9 cellular contexts compared by ENCODE assay signal in the genomic region with DNA sequence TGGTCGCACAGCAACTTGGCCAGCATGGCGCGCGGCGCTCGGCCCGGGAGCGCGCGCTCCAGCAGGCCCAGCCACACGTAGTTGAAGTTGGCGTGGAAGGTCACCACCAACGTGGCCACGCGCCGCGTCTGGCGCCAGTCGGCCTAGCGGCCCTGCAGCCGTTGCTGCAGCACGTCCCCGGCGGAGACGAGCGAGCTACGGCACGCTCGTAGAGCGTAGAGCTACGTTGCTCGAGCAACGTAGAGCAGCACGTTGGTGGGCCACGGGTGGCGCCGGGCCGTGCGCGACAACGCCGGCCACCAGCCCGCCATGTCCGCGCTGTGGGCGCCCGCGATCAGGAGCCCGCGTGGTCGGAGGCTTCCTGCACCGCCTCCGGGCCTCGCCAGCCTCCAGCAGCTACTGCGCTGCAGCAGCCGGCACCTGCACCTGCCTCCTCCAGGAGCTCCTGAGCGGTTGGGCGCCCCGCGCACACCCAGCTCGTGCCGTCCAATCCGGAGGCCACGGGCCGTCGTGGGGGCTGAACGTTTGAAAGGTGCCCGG. TPM values are rescaled to one million over a fixed set of nuclear protein-coding genes. Genes with fewer than 3 reads are reported as not detected.
DNase-seq lines count a peak whose midpoint lies in the region; ATAC-seq, FAIRE-seq and TF ChIP-seq lines count a peak whose summit lies in the region.
"Had no signal": no experiment of that assay in that cellular context is flagged by ENCODE, and none has a peak within 500 bp of the region (broad histone marks: within the 10 kb centered on the region; RNA-seq: fewer than 3 reads in every experiment).

No MANE protein-coding gene starts in this region.

- H3K27ac Mint-ChIP-seq in activated naive CD4-positive, alpha-beta T cell treated with anti-CD3 and anti-CD28 coated beads, Interleukin-2, amount 50 U/mL, for 24 hours: no peak overlapping the region
- H3K27ac Mint-ChIP-seq: brain had no signal

- H3K36me3 ChIP-seq in RWPE2 (ENCODE audit: low read depth) (0 out of 2 replicates have a peak, but pooled peaks cover 9% of the 10 kb centered on the region), keratinocyte (ENCODE audit: control insufficient read depth in 2 of 2, extremely low read depth in 1 of 2, insufficient read depth in 2 of 2, low read length in 2 of 2) (no peaks in the 10 kb centered on the region)

- peak overlapping the region; percentile 83 for H2AFZ ChIP-seq in keratinocyte (ENCODE audit: control insufficient read depth, low read length)

- FAIRE-seq in keratinocyte (lab: Jason Lieb, UNC): no peak

- H4K20me1 ChIP-seq in keratinocyte (ENCODE audit: control insufficient read depth, extremely low read depth, insufficient read depth, low read length): no peaks in the 10 kb centered on the region

- H3K36me3 Mint-ChIP-seq in activated naive CD4-positive, alpha-beta T cell treated with anti-CD3 and anti-CD28 coated beads, Interleukin-2, amount 50 U/mL, for 24 hours: no peaks in the 10 kb centered on the region
- H3K36me3 Mint-ChIP-seq: brain had no signal

- no peaks in the 10 kb centered on the region for H3K27me3 Mint-ChIP-seq in activated naive CD4-positive, alpha-beta T cell treated with anti-CD3 and anti-CD28 coated beads, Interleukin-2, amount 50 U/mL, for 24 hours

- peak; percentile 38 for DNase-seq in NK-92 treated with Interleukin-12 subunit alpha and Interleukin-12 subunit beta, amount 100 ng/mL, for 24 hours (lab: John Stamatoyannopoulos, UW)
- DNase-seq in NK-92 (lab: John Stamatoyannopoulos, UW; ENCODE audit: unreplicated experiment) (no peak), RWPE2 (ENCODE audit: low spot score) (peak; percentile 81), keratinocyte (ENCODE audit: low read depth, low spot score) (no peak)
- DNase-seq in stimulated activated CD4-positive, alpha-beta T cell treated with anti-CD3 and anti-CD28 coated beads, Interleukin-4, amount 100 ng/mL, for 4 hours: peak; percentile 69 to 70

- ATAC-seq in RWPE2 (ENCODE audit: low read depth): peak; percentile 97
- no peak for ATAC-seq in GM18520 (IDR thresholded peaks at IDR 0.05; ENCODE audit: unreplicated experiment)
- no peak for ATAC-seq in HG02981 (IDR thresholded peaks at IDR 0.05; ENCODE audit: unreplicated experiment)

- no peaks in the 10 kb centered on the region for H3K79me2 ChIP-seq in keratinocyte (ENCODE audit: control insufficient read depth, insufficient read depth, low read length)

- dilution Hi-C loops in keratinocyte (cut with MboI; ENCODE audit: extremely low pct_ligation_motif_present, low sequenced_read_pairs): no loop called here

- peaks cover 18% of the 10 kb centered on the region for H3K4me1 Mint-ChIP-seq in activated naive CD4-positive, alpha-beta T cell treated with anti-CD3 and anti-CD28 coated beads, Interleukin-2, amount 50 U/mL, for 24 hours

- H3K9me3 Mint-ChIP-seq in activated naive CD4-positive, alpha-beta T cell treated with anti-CD3 and anti-CD28 coated beads, Interleukin-2, amount 50 U/mL, for 24 hours: no peaks in the 10 kb centered on the region

- peak overlapping the region; percentile 45 for H3K4me2 ChIP-seq in keratinocyte (ENCODE audit: control insufficient read depth, extremely low read depth, insufficient read depth, low read depth, low read length)

- H3K27ac ChIP-seq in RWPE2 (ENCODE audit: poor library complexity, severe bottlenecking) (peak overlapping the region; percentile 39), keratinocyte (ENCODE audit: control insufficient read depth, insufficient read depth, low read length) (no peak overlapping the region)

- H3K9me3 ChIP-seq in RWPE2 (ENCODE audit: severe bottlenecking) (no peaks in the 10 kb centered on the region), keratinocyte (ENCODE audit: control insufficient read depth, low read depth, low read length) (no peaks in the 10 kb centered on the region)

- peak overlapping the region; percentile 77 for H3K4me3 Mint-ChIP-seq in activated naive CD4-positive, alpha-beta T cell treated with anti-CD3 and anti-CD28 coated beads, Interleukin-2, amount 50 U/mL, for 24 hours
- H3K4me3 Mint-ChIP-seq: brain had no signal

- H3K9me1 ChIP-seq in keratinocyte (ENCODE audit: control insufficient read depth, extremely low read depth, insufficient read depth, low read length): no peaks in the 10 kb centered on the region

- H3K4me3 ChIP-seq in RWPE2 (ENCODE audit: severe bottlenecking): peak overlapping the region; percentile 37
- peak overlapping the region; percentile 22 to 54 (median 33) for H3K4me3 ChIP-seq in keratinocyte (ENCODE audit: control insufficient read depth in 2 of 3, extremely low read depth in 1 of 3, insufficient read depth in 2 of 3, low read depth in 1 of 3, low read length in 3 of 3)

- no peaks in the 10 kb centered on the region for H3K4me1 ChIP-seq in RWPE2 (ENCODE audit: insufficient read depth, poor library complexity, severe bottlenecking)
- H3K4me1 ChIP-seq in keratinocyte (ENCODE audit: control insufficient read depth, extremely low read depth, insufficient read depth, low read length): no peaks in the 10 kb centered on the region

- TF ChIP-seq CTCF in RWPE2 (IDR thresholded peaks at IDR 0.05; ENCODE audit: poor library complexity, severe bottlenecking): no peak
- no peak for TF ChIP-seq CTCF in keratinocyte (optimal IDR thresholded peaks at IDR 0.05 in 1 of 3, IDR thresholded peaks at IDR 0.05 in 1 of 3, conservative IDR thresholded peaks at IDR 0.05 in 1 of 3; ENCODE audit: extremely low read depth in 1 of 3, insufficient read depth in 2 of 3, low read length in 3 of 3)

- H3K9ac ChIP-seq in keratinocyte (ENCODE audit: control insufficient read depth, extremely low read depth, insufficient read depth, low read length): peak overlapping the region; percentile 22

- no peaks in the 10 kb centered on the region for H3K27me3 ChIP-seq in RWPE2 (ENCODE audit: insufficient read depth, poor library complexity, severe bottlenecking)
- H3K27me3 ChIP-seq in keratinocyte (ENCODE audit: control insufficient read depth, extremely low read depth, insufficient read depth, low read length): no peaks in the 10 kb centered on the region

RNA-seq across cellular contexts. Expression of a gene that starts 13.4 kb away (rescaled TPM):
- 0.96 to 1.6 TPM (median 1.2 TPM) in 3 replicates for polyA plus RNA-seq in keratinocyte
- polyA plus RNA-seq in keratinocyte (2011; ENCODE audit: low read depth): 0.47 TPM
- polyA plus RNA-seq in keratinocyte (2011; cell fraction: cytosol; rRNA removed): 0.64 and 1.6 TPM in 2 replicates
- 1.6 and 1.9 TPM in 2 replicates for polyA plus RNA-seq in keratinocyte (2011; cell fraction: nucleus; rRNA removed)
- polyA plus RNA-seq in keratinocyte (2012; ENCODE audit: low replicate concordance): 0.80 and 1.1 TPM in 2 replicates
- 0.13 to 0.86 TPM (median 0.32 TPM) in 3 replicates for polyA minus RNA-seq in keratinocyte
- polyA minus RNA-seq in keratinocyte (2011; cell fraction: cytosol; rRNA and poly(A)+ RNA removed): 1.5 TPM
- 0.63 and 1.3 TPM in 2 replicates for polyA minus RNA-seq in keratinocyte (2011; cell fraction: nucleus; rRNA and poly(A)+ RNA removed)

RNA-seq across cellular contexts. Expression of a gene that starts 14.6 kb away (rescaled TPM):
- 0.41 to 0.49 TPM in 2 of 3 replicates, not detected in the other for polyA plus RNA-seq in keratinocyte
- not detected for polyA plus RNA-seq in keratinocyte (2011; ENCODE audit: low read depth)
- polyA plus RNA-seq in keratinocyte (2011; cell fraction: cytosol; rRNA removed): not detected in 2 replicates
- 0.39 and 0.61 TPM in 2 replicates for polyA plus RNA-seq in keratinocyte (2011; cell fraction: nucleus; rRNA removed)
- 0.45 TPM in 1 of 2 replicates, not detected in the other for polyA plus RNA-seq in keratinocyte (2012; ENCODE audit: low replicate concordance)
- 0.10 TPM in 1 of 3 replicates, not detected in the others for polyA minus RNA-seq in keratinocyte
- not detected for polyA minus RNA-seq in keratinocyte (2011; cell fraction: cytosol; rRNA and poly(A)+ RNA removed)
- 1.6 TPM in 1 of 2 replicates, not detected in the other for polyA minus RNA-seq in keratinocyte (2011; cell fraction: nucleus; rRNA and poly(A)+ RNA removed)

RNA-seq across cellular contexts. Expression of a gene that starts 26.4 kb away (rescaled TPM):
- polyA plus RNA-seq in keratinocyte: 0.10 TPM in 1 of 3 replicates, not detected in the others
- polyA plus RNA-seq in keratinocyte (2011; ENCODE audit: low read depth): not detected
- polyA plus RNA-seq in keratinocyte (2011; cell fraction: cytosol; rRNA removed): 0.04 and 0.06 TPM in 2 replicates
- 0.11 TPM in 1 of 2 replicates, not detected in the other for polyA plus RNA-seq in keratinocyte (2011; cell fraction: nucleus; rRNA removed)
- not detected in 2 replicates for polyA plus RNA-seq in keratinocyte (2012; ENCODE audit: low replicate concordance)
- 0.30 TPM in 1 of 3 replicates, not detected in the others for polyA minus RNA-seq in keratinocyte
- not detected for polyA minus RNA-seq in keratinocyte (2011; cell fraction: cytosol; rRNA and poly(A)+ RNA removed)
- polyA minus RNA-seq in keratinocyte (2011; cell fraction: nucleus; rRNA and poly(A)+ RNA removed): not detected in 2 replicates

Comparison
In these comparisons a context has a peak if more than half of its experiments do, and no peak if none do; other contexts are left out.
1. DNase-seq: peak in NK-92 treated with Interleukin-12 subunit alpha and Interleukin-12 subunit beta, amount 100 ng/mL, for 24 hours (single experiment), RWPE2 (single experiment) and stimulated activated CD4-positive, alpha-beta T cell treated with anti-CD3 and anti-CD28 coated beads, Interleukin-4, amount 100 ng/mL, for 4 hours (2 of 2); none in NK-92 (single experiment) and keratinocyte (single experiment).